Comparison of ENCODE assay signal across 8 cellular contexts in genomic region chr18:35497334-35498197, GRCh38. TPM values are rescaled to one million over a fixed set of nuclear protein-coding genes. Genes with fewer than 3 reads are reported as not detected.
DNase-seq lines count a peak whose midpoint lies in the region; ATAC-seq, FAIRE-seq and TF ChIP-seq lines count a peak whose summit lies in the region.

Gene INO80C (minus strand): TSS chr18:35497960. CDS start chr18:35497874, 86 bp downstream.

- no peak for TF ChIP-seq CTCF in keratinocyte (optimal IDR thresholded peaks at IDR 0.05 in 1 of 3, IDR thresholded peaks at IDR 0.05 in 1 of 3, conservative IDR thresholded peaks at IDR 0.05 in 1 of 3; ENCODE audit: extremely low read depth in 1 of 3, insufficient read depth in 2 of 3, low read length in 3 of 3)

- no peaks in the 10 kb centered on the region for H4K20me1 ChIP-seq in keratinocyte (ENCODE audit: control insufficient read depth, extremely low read depth, insufficient read depth, low read length)

- H2AFZ ChIP-seq in keratinocyte (ENCODE audit: control insufficient read depth, low read length): peak within 1 kb of the TSS; percentile 95

- peak; percentile 97 for ATAC-seq in HG03432 (IDR thresholded peaks at IDR 0.05; ENCODE audit: unreplicated experiment)

- dilution Hi-C loops in keratinocyte (cut with MboI; ENCODE audit: extremely low pct_ligation_motif_present, low sequenced_read_pairs): no loop called here

- peak; percentile 98 for TF ChIP-seq POLR2A in GM19193 (IDR thresholded peaks at IDR 0.05; ENCODE audit: extremely low read depth, insufficient read depth, insufficient read length)

- H3K9ac ChIP-seq in keratinocyte (ENCODE audit: control insufficient read depth, extremely low read depth, insufficient read depth, low read length): peak within 1 kb of the TSS; percentile 90

- H3K27me3 ChIP-seq in keratinocyte (ENCODE audit: control insufficient read depth, extremely low read depth, insufficient read depth, low read length): no peaks in the 10 kb centered on the region

- H3K4me2 ChIP-seq in keratinocyte (ENCODE audit: control insufficient read depth, extremely low read depth, insufficient read depth, low read depth, low read length): peak within 1 kb of the TSS; percentile 98

- peak within 1 kb of the TSS; percentile 98 for H3K27ac ChIP-seq in keratinocyte (ENCODE audit: control insufficient read depth, insufficient read depth, low read length)

- peaks cover 44% of the 10 kb centered on the region for H3K4me1 ChIP-seq in keratinocyte (ENCODE audit: control insufficient read depth, extremely low read depth, insufficient read depth, low read length)

- no peaks in the 10 kb centered on the region for H3K9me1 ChIP-seq in keratinocyte (ENCODE audit: control insufficient read depth, extremely low read depth, insufficient read depth, low read length)

- peak within 1 kb of the TSS; percentile 64 to 87 (median 85) for H3K4me3 ChIP-seq in keratinocyte (ENCODE audit: control insufficient read depth in 2 of 3, extremely low read depth in 1 of 3, insufficient read depth in 2 of 3, low read depth in 1 of 3, low read length in 3 of 3)

- peak; percentile 67 for FAIRE-seq in keratinocyte (lab: Jason Lieb, UNC)

- H3K36me3 ChIP-seq in keratinocyte (ENCODE audit: control insufficient read depth in 2 of 2, extremely low read depth in 1 of 2, insufficient read depth in 2 of 2, low read length in 2 of 2): no peaks in the 10 kb centered on the region

- H3K79me2 ChIP-seq in keratinocyte (ENCODE audit: control insufficient read depth, insufficient read depth, low read length): peaks cover 33% of the 10 kb centered on the region

- DNase-seq in Ammon's horn (ENCODE audit: low spot score) (peak; percentile 92), NCI-H460 (ENCODE audit: extremely low read depth, low read depth) (peak; percentile 83), cerebellar cortex (ENCODE audit: low spot score) (peak; percentile 95), keratinocyte (ENCODE audit: low read depth, low spot score) (no peak)
- DNase-seq in activated CD4-positive, CD25-positive, alpha-beta regulatory T cell treated with anti-CD3 and anti-CD28 coated beads, Interleukin-2, amount 50 U/mL, for 72 hours: peak; percentile 94
- peak; percentile 83 to 92 (median 89) for DNase-seq in stimulated activated CD4-positive, alpha-beta T cell treated with anti-CD3 and anti-CD28 coated beads, Interleukin-12 subunit alpha, Interleukin-12 subunit beta, amount 100 ng/mL, for 48 hours (ENCODE audit: low read depth in 2 of 3, low spot score in 1 of 3)

- H3K9me3 ChIP-seq in keratinocyte (ENCODE audit: control insufficient read depth, low read depth, low read length): no peaks in the 10 kb centered on the region

RNA-seq across cellular contexts. Expression of gene INO80C, which starts in this region (rescaled TPM):
- total RNA-seq in NCI-H460 (2014; rRNA removed; shearing (Covaris generic)): 3.5 and 5.3 TPM in 2 replicates
- polyA plus RNA-seq in NCI-H460 (2014; cell fraction: nucleus; rRNA removed): 6.0 and 9.9 TPM in 2 replicates
- 41.6 to 54.7 TPM (median 43.7 TPM) in 3 replicates for polyA plus RNA-seq in keratinocyte
- 24.0 TPM for polyA plus RNA-seq in keratinocyte (2011; ENCODE audit: low read depth)
- polyA plus RNA-seq in keratinocyte (2011; cell fraction: cytosol; rRNA removed): 30.4 and 32.9 TPM in 2 replicates
- 48.2 and 56.9 TPM in 2 replicates for polyA plus RNA-seq in keratinocyte (2011; cell fraction: nucleus; rRNA removed)
- 27.2 and 40.3 TPM in 2 replicates for polyA plus RNA-seq in keratinocyte (2012; ENCODE audit: low replicate concordance)
- polyA minus RNA-seq in keratinocyte: 19.7 to 32.4 TPM (median 20.8 TPM) in 3 replicates
- 24.6 TPM for polyA minus RNA-seq in keratinocyte (2011; cell fraction: cytosol; rRNA and poly(A)+ RNA removed)
- polyA minus RNA-seq in keratinocyte (2011; cell fraction: nucleus; rRNA and poly(A)+ RNA removed): 12.5 and 15.1 TPM in 2 replicates
